In the genomic region with DNA sequence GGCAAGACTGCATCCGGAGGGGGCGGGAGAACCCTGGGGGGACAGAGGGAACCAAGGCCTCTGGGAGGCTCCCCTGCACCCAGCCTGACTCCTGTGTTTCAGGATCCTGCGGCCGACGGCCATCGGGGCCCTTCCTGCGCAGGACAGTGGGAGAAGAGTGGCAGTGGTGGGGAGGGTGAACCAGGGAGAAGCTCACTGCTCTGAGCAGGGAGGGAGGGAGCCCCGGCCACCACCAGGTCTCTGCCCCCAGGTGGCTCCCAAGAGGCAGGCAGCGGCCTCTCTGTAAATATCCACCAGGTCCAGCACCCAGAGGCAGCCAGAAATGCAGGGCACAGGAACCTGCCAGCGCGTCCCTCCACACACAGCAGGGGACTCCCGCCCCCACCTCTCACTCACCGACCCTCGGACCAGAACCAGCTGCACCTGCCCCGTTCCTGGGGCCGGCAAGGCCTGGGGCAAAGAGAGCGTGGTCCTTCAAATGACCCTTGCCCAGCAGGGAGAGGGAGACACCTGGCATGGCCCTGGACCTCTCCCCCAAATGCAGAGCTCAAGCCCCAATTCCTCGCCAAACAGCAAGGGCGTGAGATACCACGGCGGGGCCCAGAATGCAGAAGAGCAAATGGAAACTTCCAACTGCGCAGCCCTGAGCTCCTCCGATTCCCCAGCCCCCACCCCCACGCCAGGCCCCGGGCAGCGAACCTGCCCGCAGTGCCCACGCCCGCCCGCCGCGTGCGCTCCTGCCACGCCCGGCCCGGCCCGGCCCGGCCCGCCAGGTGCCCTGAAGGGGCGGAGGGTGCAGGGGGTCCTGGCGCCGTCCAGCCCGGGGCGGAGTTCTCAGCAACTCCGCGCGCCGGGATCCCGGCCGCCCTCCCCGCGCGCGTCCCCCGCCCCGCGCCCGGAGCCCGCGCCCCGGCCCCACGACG, we compare ENCODE assay signal across 8 cellular contexts. TPM values are rescaled to one million over a fixed set of nuclear protein-coding genes. Genes with fewer than 3 reads are reported as not detected.
DNase-seq lines count a peak whose midpoint lies in the region; ATAC-seq and TF ChIP-seq lines count a peak whose summit lies in the region.

No MANE protein-coding gene starts in this region.

- H3K27me3 Mint-ChIP-seq in activated T-helper 1 cell treated with anti-CD3 and anti-CD28 coated beads, Interleukin-12 subunit alpha, Interleukin-12 subunit beta, Interleukin-2, Interleukin-4 antibody, amounts not matched to agents 30 ng/mL and 10 ng/mL and 1 ng/mL, durations not matched to agents 14 hours and 24 hours and 36 hours (ENCODE audit: insufficient read depth) = peaks cover 54% of the 10 kb centered on the region

- H3K4me3 ChIP-seq in BLaER1 (peak overlapping the region; percentile 41; the same call in 1 of the 2 replicates), heart right ventricle (peak overlapping the region in 9 of 10 donors; percentile 8 to 38 (median 27)), sigmoid colon (peak overlapping the region in 3 of 4 donors; percentile 14 to 36 (median 35))

- TF ChIP-seq POLR2A in sigmoid colon (IDR thresholded peaks at IDR 0.05) = no peak

- peak overlapping the region; percentile 80 for H3K4me3 Mint-ChIP-seq in activated T-helper 1 cell treated with anti-CD3 and anti-CD28 coated beads, Interleukin-12 subunit alpha, Interleukin-12 subunit beta, Interleukin-2, Interleukin-4 antibody, amounts not matched to agents 30 ng/mL and 10 ng/mL and 1 ng/mL, durations not matched to agents 14 hours and 24 hours and 36 hours

- DNase-seq in HuH-7.5 (ENCODE audit: low spot score) = peak; percentile 79
- DNase-seq in activated T-helper 1 cell treated with anti-CD3 and anti-CD28 coated beads, Interleukin-12 subunit alpha, Interleukin-12 subunit beta, Interleukin-2, Interleukin-4 antibody, amounts not matched to agents 30 ng/mL and 10 ng/mL and 1 ng/mL, durations not matched to agents 14 hours and 24 hours and 36 hours (ENCODE audit: low spot score) = no peak
- DNase-seq in heart right ventricle = no peak
- DNase-seq in sigmoid colon = no peak
- no peak for DNase-seq in GM19240 (ENCODE audit: insufficient read length, low spot score)
- no peak for DNase-seq in NCI-H226

- no peaks in the 10 kb centered on the region for H3K9me3 Mint-ChIP-seq in activated T-helper 1 cell treated with anti-CD3 and anti-CD28 coated beads, Interleukin-12 subunit alpha, Interleukin-12 subunit beta, Interleukin-2, Interleukin-4 antibody, amounts not matched to agents 30 ng/mL and 10 ng/mL and 1 ng/mL, durations not matched to agents 14 hours and 24 hours and 36 hours

- peak in 7 of 9 donors; percentile 14 to 47 (median 30) for TF ChIP-seq CTCF in heart right ventricle (IDR thresholded peaks at IDR 0.05)
- TF ChIP-seq CTCF in sigmoid colon (IDR thresholded peaks at IDR 0.05) = no peak

- peaks cover 3% of the 10 kb centered on the region; the same call in 1 of the 2 replicates for H3K9me3 ChIP-seq in BLaER1
- H3K9me3 ChIP-seq in heart right ventricle = no peaks in the 10 kb centered on the region
- H3K9me3 ChIP-seq in sigmoid colon = no peaks in the 10 kb centered on the region

- H3K36me3 ChIP-seq in BLaER1 (no peaks in the 10 kb centered on the region), heart right ventricle (no peaks in the 10 kb centered on the region), sigmoid colon (no peaks in the 10 kb centered on the region)

- ATAC-seq in heart right ventricle (peak in 7 of 8 donors; percentile 48 to 78 (median 74)), GM21619 (IDR thresholded peaks at IDR 0.05; ENCODE audit: unreplicated experiment) (no peak)

- H3K4me1 ChIP-seq in BLaER1 (peaks cover 21% of the 10 kb centered on the region), heart right ventricle (peaks cover 0 to 6% (median 4%) of the 10 kb centered on the region in 9 donors), sigmoid colon (peaks cover 0 to 10% (median 8%) of the 10 kb centered on the region in 4 donors)

- peak overlapping the region; percentile 45 for H3K4me2 ChIP-seq in BLaER1

- intact Hi-C loops in activated T-helper 1 cell treated with anti-CD3 and anti-CD28 coated beads, Interleukin-12 subunit alpha, Interleukin-12 subunit beta, Interleukin-2, Interleukin-4 antibody, amounts not matched to agents 30 ng/mL and 10 ng/mL and 1 ng/mL, durations not matched to agents 14 hours and 24 hours and 36 hours (cut with micrococcal nuclease) = loop anchor here (1.0 kb wide), 2 partner anchors 82 to 196 kb away; no protein-coding TSS in a partner anchor
- intact Hi-C loops in heart right ventricle (cut with DNase I) (no loop called here), sigmoid colon (cut with DNase I) (no loop called here)

- no peaks in the 10 kb centered on the region for H3K36me3 Mint-ChIP-seq in activated T-helper 1 cell treated with anti-CD3 and anti-CD28 coated beads, Interleukin-12 subunit alpha, Interleukin-12 subunit beta, Interleukin-2, Interleukin-4 antibody, amounts not matched to agents 30 ng/mL and 10 ng/mL and 1 ng/mL, durations not matched to agents 14 hours and 24 hours and 36 hours (ENCODE audit: low read depth)

- H3K4me1 Mint-ChIP-seq in activated T-helper 1 cell treated with anti-CD3 and anti-CD28 coated beads, Interleukin-12 subunit alpha, Interleukin-12 subunit beta, Interleukin-2, Interleukin-4 antibody, amounts not matched to agents 30 ng/mL and 10 ng/mL and 1 ng/mL, durations not matched to agents 14 hours and 24 hours and 36 hours (ENCODE audit: low read depth) = no peaks in the 10 kb centered on the region

- no peak overlapping the region for H3K27ac Mint-ChIP-seq in activated T-helper 1 cell treated with anti-CD3 and anti-CD28 coated beads, Interleukin-12 subunit alpha, Interleukin-12 subunit beta, Interleukin-2, Interleukin-4 antibody, amounts not matched to agents 30 ng/mL and 10 ng/mL and 1 ng/mL, durations not matched to agents 14 hours and 24 hours and 36 hours

- H3K9ac ChIP-seq in BLaER1 = no peak overlapping the region

- TF ChIP-seq EP300 in sigmoid colon (IDR thresholded peaks at IDR 0.05) = no peak

- peaks cover 69% of the 10 kb centered on the region for H3K27me3 ChIP-seq in BLaER1
- H3K27me3 ChIP-seq in heart right ventricle = peaks cover 0 to 80% (median 69%) of the 10 kb centered on the region in 7 donors
- peaks cover 14 to 81% (median 51%) of the 10 kb centered on the region in 3 donors for H3K27me3 ChIP-seq in sigmoid colon

- peaks cover 16% of the 10 kb centered on the region; the same call in 1 of the 2 replicates for H4K20me1 ChIP-seq in BLaER1

- WGBS in heart right ventricle, 2 donors = 5 to 9% methylated on average over 43 to 63 of the region's 63 CpGs
- 5 to 7% methylated on average over 63 of the region's 63 CpGs for WGBS in sigmoid colon, 2 donors

- H3K27ac ChIP-seq in BLaER1 = no peak overlapping the region
- no peak overlapping the region for H3K27ac ChIP-seq in heart right ventricle
- no peak overlapping the region for H3K27ac ChIP-seq in sigmoid colon

RNA-seq across cellular contexts. Expression of gene RASGEF1A, which starts 0.8 kb away (rescaled TPM):
- total RNA-seq in activated T-helper 1 cell treated with anti-CD3 and anti-CD28 coated beads, Interleukin-12 subunit alpha, Interleukin-12 subunit beta, Interleukin-2, Interleukin-4 antibody, amounts not matched to agents 30 ng/mL and 10 ng/mL and 1 ng/mL, durations not matched to agents 14 hours and 24 hours and 36 hours = 0.78 and 2.0 TPM in 2 replicates
- total RNA-seq in heart right ventricle = 1 to 10 TPM in 7 of 10 donors, under 1 TPM in 3; 0.63 to 2.4 (median 1.4) TPM
- under 1 TPM; 0.16 to 0.44 TPM for polyA plus RNA-seq in heart right ventricle
- 1 to 10 TPM in 1 of 4 donors, under 1 TPM in 3; 0.27 to 2.5 (median 0.34) TPM for total RNA-seq in sigmoid colon
- 1 to 10 TPM in 1 of 3 donors, under 1 TPM in 2; 0.46 to 1.6 (median 0.60) TPM for polyA plus RNA-seq in sigmoid colon

Comparison
In these comparisons a context has a peak if more than half of its experiments do, and no peak if none do; other contexts are left out.
1. CTCF ChIP-seq: peak in heart right ventricle (7 of 9); none in sigmoid colon (0 of 4).
2. Peak in every context shown above with its lines, with median percentiles within 50 percentile points of each other: H3K4me3 ChIP-seq.